In genomic region chr19:45955905-45956608, GRCh38 we compare ENCODE assay signal across 11 cellular contexts. TPM values are rescaled to one million over a fixed set of nuclear protein-coding genes. Genes with fewer than 3 reads are reported as not detected.
DNase-seq lines count a peak whose midpoint lies in the region.
"Had no signal": no experiment of that assay in that cellular context is flagged by ENCODE, and none has a peak within 500 bp of the region (broad histone marks: within the 10 kb centered on the region; RNA-seq: fewer than 3 reads in every experiment).

No MANE protein-coding gene starts in this region.

- DNase-seq in Daoy (ENCODE audit: low read depth) (peak; percentile 88), cardiac septum (ENCODE audit: low spot score) (peak; percentile 82), nucleus accumbens (lab: John Stamatoyannopoulos, UW) (peak in 52 of 56 donors; percentile 32 to 94 (median 76)), NCI-H748 (lab: John Stamatoyannopoulos, UW; ENCODE audit: unreplicated experiment) (no peak), HUDEP-2 (lab: John Stamatoyannopoulos, UW; ENCODE audit: unreplicated experiment in 76 of 76) (no peak), NCI-H510A (lab: John Stamatoyannopoulos, UW) (no peak)
- DNase-seq in activated naive CD4-positive, alpha-beta T cell treated with anti-CD3 and anti-CD28 coated beads, Interleukin-2, amount 50 U/mL, for 16 hours: no peak
- DNase-seq: NCI-H1092, Peyer's patch had no signal

- intact Hi-C loops in cardiac septum (cut with DNase I): loop anchor here (2.0 kb wide), 1 partner anchor 15 kb away; no protein-coding TSS in a partner anchor

- H3K27ac ChIP-seq in angular gyrus (ENCODE audit: low read depth, low read length): peak overlapping the region; percentile 30

RNA-seq across cellular contexts. Expression of gene NOVA2, which starts 17.6 kb away (rescaled TPM):
- not detected in 2 replicates for total RNA-seq in Daoy (2014; rRNA removed; shearing (Covaris generic))
- total RNA-seq in cardiac septum: 5.9 TPM

RNA-seq across cellular contexts. Expression of gene CCDC61, which starts 39.2 kb away (rescaled TPM):
- 5.5 and 7.7 TPM in 2 replicates for total RNA-seq in Daoy (2014; rRNA removed; shearing (Covaris generic))
- 10.4 TPM for total RNA-seq in cardiac septum

RNA-seq across cellular contexts. Expression of gene NANOS2, which starts 41.5 kb away (rescaled TPM):
- not detected in 2 replicates for total RNA-seq in Daoy (2014; rRNA removed; shearing (Covaris generic))
- total RNA-seq in cardiac septum: not detected
- total RNA-seq: Peyer's patch, skeletal muscle tissue had no signal

RNA-seq across cellular contexts. Expression of gene MYPOP, which starts 53.6 kb away (rescaled TPM):
- total RNA-seq in Daoy (2014; rRNA removed; shearing (Covaris generic)): 0.09 and 2.5 TPM in 2 replicates
- 10.3 TPM for total RNA-seq in cardiac septum

Comparison
In these comparisons a context has a peak if more than half of its experiments do, and no peak if none do; other contexts are left out.
1. DNase-seq: peak in Daoy (single experiment), cardiac septum (single experiment) and nucleus accumbens (52 of 56); none in activated naive CD4-positive, alpha-beta T cell treated with anti-CD3 and anti-CD28 coated beads, Interleukin-2, amount 50 U/mL, for 16 hours (single experiment), NCI-H748 (single experiment), HUDEP-2 (0 of 76) and NCI-H510A (single experiment).